ENCODE assay signal across 1 cellular context in the genomic region with DNA sequence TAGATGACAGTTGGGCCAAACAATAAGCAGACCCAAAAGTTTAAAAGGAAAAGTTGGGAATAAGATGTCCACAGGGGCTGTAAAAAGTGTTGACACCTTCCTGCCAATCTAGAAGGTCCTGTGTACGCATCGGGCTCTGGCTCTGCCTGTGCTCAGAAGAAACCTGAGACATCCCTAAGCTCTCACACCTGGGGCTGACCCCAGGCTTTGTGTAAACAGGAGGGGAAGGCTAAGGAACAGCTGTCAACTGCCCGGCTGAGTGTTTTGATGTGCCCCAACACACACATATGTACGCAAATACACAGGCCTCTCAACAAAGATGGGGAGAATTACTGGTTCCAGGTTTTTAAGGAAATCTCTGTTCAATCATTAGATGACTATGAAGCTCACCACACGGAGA.
A peak's percentile ranks its signal among the peaks of the same experiment; 100 is the strongest.
TF ChIP-seq lines count a peak whose summit lies in the region.

No MANE protein-coding gene starts in this region.

TF ChIP-seq in HepG2, 621 proteins besides CTCF, POLR2A, EP300 and RAD21 (continued from another document):
- TF ChIP-seq KAT7 (CRISPR knock-in tag; IDR thresholded peaks at IDR 0.05; ENCODE audit: borderline replicate concordance) (no peak), NR0B2 (CRISPR knock-in tag; IDR thresholded peaks at IDR 0.05) (no peak), ZNF749 (CRISPR knock-in tag; IDR thresholded peaks at IDR 0.05; ENCODE audit: borderline replicate concordance) (no peak), KLF16 (CRISPR knock-in tag; IDR thresholded peaks at IDR 0.05) (no peak), ZNF816 (CRISPR knock-in tag; IDR thresholded peaks at IDR 0.05; ENCODE audit: borderline replicate concordance) (no peak), KLF13 (CRISPR knock-in tag; IDR thresholded peaks at IDR 0.05) (no peak), SALL1 (CRISPR knock-in tag; IDR thresholded peaks at IDR 0.05) (peak; percentile 51; the same call in 1 of the 2 replicates), ZFAT (CRISPR knock-in tag; conservative IDR thresholded peaks at IDR 0.05) (no peak), ZNF136 (CRISPR knock-in tag; IDR thresholded peaks at IDR 0.05; ENCODE audit: low read depth) (no peak)
- TF ChIP-seq, protein P1, sequence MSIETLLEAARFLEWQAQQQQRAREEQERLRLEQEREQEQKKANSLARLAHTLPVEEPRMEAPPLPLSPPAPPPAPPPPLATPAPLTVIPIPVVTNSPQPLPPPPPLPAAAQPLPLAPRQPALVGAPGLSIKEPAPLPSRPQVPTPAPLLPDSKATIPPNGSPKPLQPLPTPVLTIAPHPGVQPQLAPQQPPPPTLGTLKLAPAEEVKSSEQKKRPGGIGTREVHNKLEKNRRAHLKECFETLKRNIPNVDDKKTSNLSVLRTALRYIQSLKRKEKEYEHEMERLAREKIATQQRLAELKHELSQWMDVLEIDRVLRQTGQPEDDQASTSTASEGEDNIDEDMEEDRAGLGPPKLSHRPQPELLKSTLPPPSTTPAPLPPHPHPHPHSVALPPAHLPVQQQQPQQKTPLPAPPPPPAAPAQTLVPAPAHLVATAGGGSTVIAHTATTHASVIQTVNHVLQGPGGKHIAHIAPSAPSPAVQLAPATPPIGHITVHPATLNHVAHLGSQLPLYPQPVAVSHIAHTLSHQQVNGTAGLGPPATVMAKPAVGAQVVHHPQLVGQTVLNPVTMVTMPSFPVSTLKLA (IDR thresholded peaks at IDR 0.05) = no peak
